Comparison of ENCODE assay signal across 15 cellular contexts in the genomic region with DNA sequence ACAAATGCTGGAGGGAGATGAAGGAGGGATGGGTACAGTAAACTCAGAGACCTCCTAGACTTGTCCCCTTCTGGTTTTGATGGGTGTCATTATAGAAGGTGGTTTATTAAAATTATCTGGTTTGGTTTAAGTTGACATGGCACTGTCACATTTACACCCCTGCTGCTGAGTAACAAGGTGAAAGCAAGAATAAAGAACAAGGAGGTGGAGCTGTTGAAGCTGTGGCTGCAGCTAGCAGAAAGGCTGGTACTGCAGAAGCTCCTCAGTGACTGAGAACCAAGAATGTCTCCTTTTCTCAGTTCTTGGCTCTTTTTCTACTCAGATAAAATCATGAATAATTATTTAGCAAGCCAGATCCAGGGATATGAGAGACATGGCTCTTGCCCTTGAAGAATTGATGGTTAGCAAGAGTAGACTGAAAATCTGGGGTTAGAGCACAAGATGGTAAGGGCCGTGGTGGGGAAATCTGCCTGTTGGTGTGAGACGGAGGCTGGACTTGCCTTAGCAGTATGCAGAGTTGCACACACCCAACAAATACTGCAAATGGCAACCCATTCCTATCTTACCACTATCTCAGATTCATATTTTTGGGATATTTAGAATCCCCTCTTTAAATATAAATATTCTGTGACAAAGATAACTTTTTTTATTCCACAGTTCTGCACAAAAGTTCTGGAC. TPM values are rescaled to one million over a fixed set of nuclear protein-coding genes. Genes with fewer than 3 reads are reported as not detected.
DNase-seq lines count a peak whose midpoint lies in the region; ATAC-seq, FAIRE-seq and TF ChIP-seq lines count a peak whose summit lies in the region.
"Had no signal": no experiment of that assay in that cellular context is flagged by ENCODE, and none has a peak within 500 bp of the region (broad histone marks: within the 10 kb centered on the region; RNA-seq: fewer than 3 reads in every experiment).

A gene with protein sequence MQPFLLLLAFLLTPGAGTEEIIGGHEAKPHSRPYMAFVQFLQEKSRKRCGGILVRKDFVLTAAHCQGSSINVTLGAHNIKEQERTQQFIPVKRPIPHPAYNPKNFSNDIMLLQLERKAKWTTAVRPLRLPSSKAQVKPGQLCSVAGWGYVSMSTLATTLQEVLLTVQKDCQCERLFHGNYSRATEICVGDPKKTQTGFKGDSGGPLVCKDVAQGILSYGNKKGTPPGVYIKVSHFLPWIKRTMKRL (minus strand): TSS at position 19 of the 678 bp plus-strand sequence. CDS start 72 bp downstream, outside the sequence.

- no peak for TF ChIP-seq CTCF in lower leg skin (IDR thresholded peaks at IDR 0.05)

- H3K4me3 Mint-ChIP-seq in activated CD4-positive, alpha-beta memory T cell treated with anti-CD3 and anti-CD28 coated beads for 36 hours = peak within 1 kb of the TSS; percentile 64

- ATAC-seq in GM19463 (IDR thresholded peaks at IDR 0.05; ENCODE audit: unreplicated experiment) (peak; percentile 37), GM21447 (IDR thresholded peaks at IDR 0.05; ENCODE audit: unreplicated experiment) (no peak), HG03354 (IDR thresholded peaks at IDR 0.05; ENCODE audit: poor library complexity, severe bottlenecking, unreplicated experiment) (no peak)

- DNase-seq in activated CD8-positive, alpha-beta memory T cell treated with anti-CD3 and anti-CD28 coated beads for 24 hours = no peak
- DNase-seq in activated CD4-positive, alpha-beta memory T cell treated with anti-CD3 and anti-CD28 coated beads for 36 hours = peak; percentile 34
- DNase-seq in small intestine (peak; percentile 20), lower leg skin (ENCODE audit: low spot score in 2 of 2) (no peak)
- DNase-seq: effector CD4-positive, alpha-beta T cell; KBM-7; nucleus accumbens had no signal

- no peaks in the 10 kb centered on the region for H3K9me3 ChIP-seq in small intestine (ENCODE audit: control insufficient read depth, low read depth)
- H3K9me3 ChIP-seq: SJSA1 had no signal

- peak within 1 kb of the TSS in 1 of 2 donors; percentile 12 for H3K27ac ChIP-seq in small intestine (ENCODE audit: low read depth in 1 of 2, low read length in 1 of 2)
- H3K27ac ChIP-seq: SJSA1, suprapubic skin had no signal

- H3K9me3 Mint-ChIP-seq in activated CD4-positive, alpha-beta memory T cell treated with anti-CD3 and anti-CD28 coated beads for 36 hours = no peaks in the 10 kb centered on the region

- POLR2A ChIA-PET in activated CD8-positive, alpha-beta memory T cell treated with anti-CD3 and anti-CD28 coated beads for 36 hours (lab: Charles Lee) = interaction anchor here (0.6 to 1.3 kb wide), 3 partner anchors 19 to 84 kb away, joined by 3 to 7 read pairs (median 5); no protein-coding TSS in a partner anchor
- POLR2A ChIA-PET in activated CD4-positive, alpha-beta memory T cell treated with anti-CD3 and anti-CD28 coated beads for 36 hours (lab: Charles Lee) = interaction anchor here (0.9 kb wide), 1 partner anchor 64 kb away, joined by 3 read pairs; no protein-coding TSS in a partner anchor

- H3K27ac Mint-ChIP-seq in activated CD4-positive, alpha-beta memory T cell treated with anti-CD3 and anti-CD28 coated beads for 36 hours = peak within 1 kb of the TSS; percentile 63

- H3K36me3 ChIP-seq in small intestine (ENCODE audit: control insufficient read depth in 2 of 2, insufficient read depth in 2 of 2, low read length in 2 of 2) = no peaks in the 10 kb centered on the region
- H3K36me3 ChIP-seq: SJSA1, suprapubic skin had no signal

- H3K36me3 Mint-ChIP-seq in activated CD4-positive, alpha-beta memory T cell treated with anti-CD3 and anti-CD28 coated beads for 36 hours = peaks cover 4% of the 10 kb centered on the region

- WGBS in small intestine, 3 donors = 76 to 94% (median 77%) methylated on average over 2 of the region's 2 CpGs
- WGBS in lower leg skin, 2 donors = 82 to 86% methylated on average over 2 of the region's 2 CpGs

- H3K27me3 ChIP-seq in small intestine (ENCODE audit: control insufficient read depth in 2 of 2, insufficient read depth in 2 of 2, low read length in 2 of 2) = no peaks in the 10 kb centered on the region
- H3K27me3 ChIP-seq: SJSA1, suprapubic skin had no signal

- H3K4me1 ChIP-seq in small intestine (ENCODE audit: control insufficient read depth in 2 of 2, insufficient read depth in 1 of 2, low read depth in 1 of 2, low read length in 1 of 2) = peaks cover 0 to 2% of the 10 kb centered on the region in 2 donors
- H3K4me1 ChIP-seq: SJSA1, suprapubic skin had no signal

- no peak for TF ChIP-seq POLR2A in lower leg skin (IDR thresholded peaks at IDR 0.05)

- FAIRE-seq in small intestine (lab: Jason Lieb, UNC) = no peak

- H3K27me3 Mint-ChIP-seq in activated CD4-positive, alpha-beta memory T cell treated with anti-CD3 and anti-CD28 coated beads for 36 hours = no peaks in the 10 kb centered on the region

- H3K4me1 Mint-ChIP-seq in activated CD4-positive, alpha-beta memory T cell treated with anti-CD3 and anti-CD28 coated beads for 36 hours (ENCODE audit: low read depth) = peaks cover 46% of the 10 kb centered on the region

- intact Hi-C loops in activated CD4-positive, alpha-beta memory T cell treated with anti-CD3 and anti-CD28 coated beads for 36 hours (cut with micrococcal nuclease) = loop anchor here (10.0 kb wide), 1 partner anchor 515 kb away; no protein-coding TSS in a partner anchor
- intact Hi-C loops in lower leg skin (cut with DNase I; ENCODE audit: low total_unique reads) = no loop called here

- CTCF ChIA-PET in activated CD8-positive, alpha-beta memory T cell treated with anti-CD3 and anti-CD28 coated beads for 36 hours (lab: Charles Lee) = interaction anchor here (0.6 to 2.3 kb wide), 5 partner anchors 17 to 127 kb away, joined by 3 to 10 read pairs (median 4); a partner anchor contains a TSS
- CTCF ChIA-PET in activated CD4-positive, alpha-beta memory T cell treated with anti-CD3 and anti-CD28 coated beads for 36 hours (lab: Charles Lee) = interaction anchor here (1.0 to 1.8 kb wide), 3 partner anchors 65 to 71 kb away, joined by 3 to 7 read pairs (median 6); no protein-coding TSS in a partner anchor

- H3K4me3 ChIP-seq in small intestine (ENCODE audit: low read depth in 1 of 2, low read length in 2 of 2) (no peak within 1 kb of the TSS), lower leg skin (ENCODE audit: low read depth, poor library complexity, severe bottlenecking) (no peak within 1 kb of the TSS)
- H3K4me3 ChIP-seq: SJSA1, suprapubic skin had no signal

RNA-seq across cellular contexts. Expression of the gene that starts here (rescaled TPM):
- 100 to 1,000 TPM; 151 to 156 TPM for total RNA-seq in activated CD8-positive, alpha-beta memory T cell treated with anti-CD3 and anti-CD28 coated beads for 36 hours
- 10 to 100 TPM; 65.6 to 67.9 TPM for total RNA-seq in activated CD4-positive, alpha-beta memory T cell treated with anti-CD3 and anti-CD28 coated beads for 36 hours
- polyA plus RNA-seq in small intestine = under 1 TPM in 1 of 3 donors, not detected in 2; 0.51 TPM
- not detected for total RNA-seq in lower leg skin
- total RNA-seq: lung microvascular endothelial cell, SJSA1, skeletal muscle tissue, suprapubic skin had no signal

Comparison
In these comparisons a context has a peak if more than half of its experiments do, and no peak if none do; other contexts are left out.
1. RNA of the gene that starts here (total RNA-seq): 151 to 156 TPM in activated CD8-positive, alpha-beta memory T cell treated with anti-CD3 and anti-CD28 coated beads for 36 hours and 65.6 to 67.9 TPM in activated CD4-positive, alpha-beta memory T cell treated with anti-CD3 and anti-CD28 coated beads for 36 hours; not detected in lower leg skin; every median in the first group is over 10 times any median in the second.
2. Peak in DNase-seq in small intestine; RNA of the gene not detected or under 1 TPM.